ENCODE assay signal across 14 cellular contexts in the genomic region with DNA sequence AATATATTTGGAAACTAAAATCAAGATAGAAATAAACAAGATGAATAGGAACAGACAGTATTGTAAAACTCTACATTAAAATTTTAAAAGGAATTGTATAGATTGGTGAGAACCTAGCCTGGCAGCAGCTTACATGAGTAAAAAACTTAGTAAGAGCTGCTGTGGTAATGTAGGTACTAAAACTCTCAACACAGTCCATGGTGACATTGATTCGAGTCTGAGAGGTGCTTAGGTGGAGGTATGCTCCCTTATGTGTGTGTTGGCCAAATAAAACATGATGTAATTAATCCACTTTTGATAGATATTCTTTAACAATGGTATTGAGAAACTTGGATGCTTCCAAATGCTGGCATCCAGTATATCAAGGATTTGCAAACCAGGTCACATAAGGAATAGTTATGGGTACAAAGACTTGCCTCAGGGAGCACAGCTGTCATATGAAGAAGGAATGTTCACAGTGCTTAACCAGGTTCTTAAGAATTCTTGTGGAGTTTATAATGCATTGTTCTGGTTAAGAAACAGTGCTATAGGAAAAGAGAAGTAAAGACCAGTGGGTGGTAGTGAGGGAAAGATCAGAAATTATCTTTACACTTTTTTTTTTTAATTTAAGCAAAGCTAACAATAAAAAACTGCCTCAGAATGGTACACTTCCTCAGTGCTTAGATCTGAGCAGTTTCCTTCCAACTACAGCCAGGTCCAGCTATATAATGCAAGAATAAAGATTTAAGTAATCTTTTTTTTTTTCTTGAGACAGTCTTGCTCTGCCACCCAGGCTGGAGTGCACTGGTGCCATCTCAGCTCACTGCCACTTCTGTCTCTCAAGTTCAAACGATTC. TPM values are rescaled to one million over a fixed set of nuclear protein-coding genes. Genes with fewer than 3 reads are reported as not detected.
DNase-seq lines count a peak whose midpoint lies in the region; ATAC-seq, FAIRE-seq and TF ChIP-seq lines count a peak whose summit lies in the region.
"Had no signal": no experiment of that assay in that cellular context is flagged by ENCODE, and none has a peak within 500 bp of the region (broad histone marks: within the 10 kb centered on the region; RNA-seq: fewer than 3 reads in every experiment).

No MANE protein-coding gene starts in this region.

- H3K4me3 ChIP-seq in effector memory CD4-positive, alpha-beta T cell (ENCODE audit: insufficient read depth, low read depth, low read length, poor library complexity, severe bottlenecking), result no peak overlapping the region
- no peak overlapping the region for H3K4me3 ChIP-seq in right cardiac atrium (ENCODE audit: low read length)

- no peak for DNase-seq in activated CD4-positive, alpha-beta memory T cell treated with anti-CD3 and anti-CD28 coated beads for 36 hours
- no peak for DNase-seq in activated CD4-positive, alpha-beta memory T cell treated with anti-CD3 and anti-CD28 coated beads, Interleukin-2, amount 10 ng/mL, durations not matched to agents 7 days and 5 days
- DNase-seq in effector memory CD4-positive, alpha-beta T cell, result no peak
- no peak for DNase-seq in stimulated activated effector memory CD8-positive, alpha-beta T cell treated with anti-CD3 and anti-CD28 coated beads, Interleukin-12 subunit alpha, Interleukin-12 subunit beta, amount 100 ng/mL, for 72 hours (ENCODE audit: low spot score in 2 of 2)
- no peak for DNase-seq in H54 (ENCODE audit: insufficient read length, low spot score)
- DNase-seq in right cardiac atrium, result no peak
- DNase-seq: EL; NCI-H1694 treated with DMSO at 0.1 percent for 48 hours; stimulated activated CD4-positive, alpha-beta T cell treated with anti-CD3 and anti-CD28 coated beads, Interleukin-12 subunit alpha, Interleukin-12 subunit beta, amount 100 ng/mL, for 4 hours had no signal

- CTCF ChIA-PET in activated CD4-positive, alpha-beta memory T cell treated with anti-CD3 and anti-CD28 coated beads for 36 hours (lab: Charles Lee), result interaction anchor here (1.6 kb wide), 1 partner anchor 181 kb away, joined by 7 read pairs; the partner anchor contains the start of gene STAG1
- CTCF ChIA-PET in activated CD4-positive, alpha-beta memory T cell treated with anti-CD3 and anti-CD28 coated beads, Interleukin-2, amount 10 ng/mL, durations not matched to agents 7 days and 5 days (lab: Charles Lee), result no interaction called here

- peaks cover 52% of the 10 kb centered on the region for H3K4me1 Mint-ChIP-seq in activated CD4-positive, alpha-beta memory T cell treated with anti-CD3 and anti-CD28 coated beads for 36 hours (ENCODE audit: low read depth)
- H3K4me1 Mint-ChIP-seq in activated CD4-positive, alpha-beta memory T cell treated with anti-CD3 and anti-CD28 coated beads, Interleukin-2, amount 10 ng/mL, durations not matched to agents 7 days and 5 days, result peaks cover 46% of the 10 kb centered on the region
- peaks cover 54% of the 10 kb centered on the region for H3K4me1 Mint-ChIP-seq in stimulated activated effector memory CD8-positive, alpha-beta T cell treated with anti-CD3 and anti-CD28 coated beads, Interleukin-12 subunit alpha, Interleukin-12 subunit beta, amount 100 ng/mL, for 72 hours

- peaks cover 3% of the 10 kb centered on the region for H3K36me3 ChIP-seq in effector memory CD4-positive, alpha-beta T cell (ENCODE audit: control insufficient read depth, insufficient read depth, low read length)

- WGBS in right cardiac atrium, result 84% methylated on average over 2 of the region's 2 CpGs

- no peak for FAIRE-seq in H54 (lab: Jason Lieb, UNC)

- H3K27ac ChIP-seq in effector memory CD4-positive, alpha-beta T cell (ENCODE audit: insufficient read depth, low read length, poor library complexity, severe bottlenecking), result peak overlapping the region; percentile 7
- no peak overlapping the region for H3K27ac ChIP-seq in right cardiac atrium (ENCODE audit: low read length)

- H3K9me3 Mint-ChIP-seq in activated CD4-positive, alpha-beta memory T cell treated with anti-CD3 and anti-CD28 coated beads for 36 hours, result peaks cover 12% of the 10 kb centered on the region
- H3K9me3 Mint-ChIP-seq in activated CD4-positive, alpha-beta memory T cell treated with anti-CD3 and anti-CD28 coated beads, Interleukin-2, amount 10 ng/mL, durations not matched to agents 7 days and 5 days, result peaks cover 3% of the 10 kb centered on the region
- peaks cover 2% of the 10 kb centered on the region for H3K9me3 Mint-ChIP-seq in stimulated activated effector memory CD8-positive, alpha-beta T cell treated with anti-CD3 and anti-CD28 coated beads, Interleukin-12 subunit alpha, Interleukin-12 subunit beta, amount 100 ng/mL, for 72 hours

- peaks cover 35% of the 10 kb centered on the region for H3K36me3 Mint-ChIP-seq in activated CD4-positive, alpha-beta memory T cell treated with anti-CD3 and anti-CD28 coated beads for 36 hours
- H3K36me3 Mint-ChIP-seq in activated CD4-positive, alpha-beta memory T cell treated with anti-CD3 and anti-CD28 coated beads, Interleukin-2, amount 10 ng/mL, durations not matched to agents 7 days and 5 days (ENCODE audit: low read depth), result peaks cover 72% of the 10 kb centered on the region
- H3K36me3 Mint-ChIP-seq in stimulated activated effector memory CD8-positive, alpha-beta T cell treated with anti-CD3 and anti-CD28 coated beads, Interleukin-12 subunit alpha, Interleukin-12 subunit beta, amount 100 ng/mL, for 72 hours, result peaks cover 61% of the 10 kb centered on the region

- ATAC-seq in HG03045 (IDR thresholded peaks at IDR 0.05; ENCODE audit: unreplicated experiment) (peak; percentile 19), SK-N-SH treated with all-trans-retinoic acid at 6 μM for 48 hours (no peak), right cardiac atrium (no peak)
- ATAC-seq in stimulated activated effector memory CD8-positive, alpha-beta T cell treated with anti-CD3 and anti-CD28 coated beads, Interleukin-12 subunit alpha, Interleukin-12 subunit beta, amount 100 ng/mL, for 72 hours, result peak; percentile 62

- intact Hi-C loops in activated CD4-positive, alpha-beta memory T cell treated with anti-CD3 and anti-CD28 coated beads for 36 hours (cut with micrococcal nuclease), result no loop called here
- intact Hi-C loops in right cardiac atrium (cut with DNase I), result no loop called here

- POLR2A ChIA-PET in activated CD4-positive, alpha-beta memory T cell treated with anti-CD3 and anti-CD28 coated beads for 36 hours (lab: Charles Lee), result interaction anchor here (0.9 to 1.2 kb wide), 2 partner anchors 71 to 72 kb away, joined by 3 to 5 read pairs; partner anchors contain the start of gene NCK1
- POLR2A ChIA-PET in activated CD4-positive, alpha-beta memory T cell treated with anti-CD3 and anti-CD28 coated beads, Interleukin-2, amount 10 ng/mL, durations not matched to agents 7 days and 5 days (lab: Charles Lee), result interaction anchor here (0.7 to 0.9 kb wide), 2 partner anchors 20 to 71 kb away, joined by 3 to 4 read pairs; partner anchors contain the start of gene NCK1

- no peaks in the 10 kb centered on the region for H3K27me3 ChIP-seq in effector memory CD4-positive, alpha-beta T cell (replicated peaks; ENCODE audit: control insufficient read depth, insufficient read depth, low read length, poor library complexity, severe bottlenecking)
- H3K27me3 ChIP-seq in right cardiac atrium (ENCODE audit: control insufficient read depth, insufficient read depth), result no peaks in the 10 kb centered on the region
- H3K27me3 ChIP-seq: esophagus muscularis mucosa had no signal

- peak overlapping the region; percentile 74 for H3K27ac Mint-ChIP-seq in activated CD4-positive, alpha-beta memory T cell treated with anti-CD3 and anti-CD28 coated beads for 36 hours
- no peak overlapping the region for H3K27ac Mint-ChIP-seq in activated CD4-positive, alpha-beta memory T cell treated with anti-CD3 and anti-CD28 coated beads, Interleukin-2, amount 10 ng/mL, durations not matched to agents 7 days and 5 days
- H3K27ac Mint-ChIP-seq in stimulated activated effector memory CD8-positive, alpha-beta T cell treated with anti-CD3 and anti-CD28 coated beads, Interleukin-12 subunit alpha, Interleukin-12 subunit beta, amount 100 ng/mL, for 72 hours, result peak overlapping the region; percentile 57
- H3K27ac Mint-ChIP-seq: brain had no signal

- no peak overlapping the region for H3K4me3 Mint-ChIP-seq in activated CD4-positive, alpha-beta memory T cell treated with anti-CD3 and anti-CD28 coated beads for 36 hours
- H3K4me3 Mint-ChIP-seq in activated CD4-positive, alpha-beta memory T cell treated with anti-CD3 and anti-CD28 coated beads, Interleukin-2, amount 10 ng/mL, durations not matched to agents 7 days and 5 days, result no peak overlapping the region
- H3K4me3 Mint-ChIP-seq in stimulated activated effector memory CD8-positive, alpha-beta T cell treated with anti-CD3 and anti-CD28 coated beads, Interleukin-12 subunit alpha, Interleukin-12 subunit beta, amount 100 ng/mL, for 72 hours, result no peak overlapping the region
- H3K4me3 Mint-ChIP-seq: brain, neural crest cell had no signal

- H3K9me3 ChIP-seq in effector memory CD4-positive, alpha-beta T cell (ENCODE audit: control insufficient read depth, low read length), result no peaks in the 10 kb centered on the region
- no peaks in the 10 kb centered on the region for H3K9me3 ChIP-seq in right cardiac atrium (ENCODE audit: control insufficient read depth, low read length)
- H3K9me3 ChIP-seq: esophagus muscularis mucosa had no signal

- TF ChIP-seq POLR2A in H54 (IDR thresholded peaks at IDR 0.05; ENCODE audit: low read depth, low read length), result no peak

- peaks cover 9% of the 10 kb centered on the region for H3K4me1 ChIP-seq in effector memory CD4-positive, alpha-beta T cell (ENCODE audit: control insufficient read depth, insufficient read depth, low read length, poor library complexity, severe bottlenecking)
- peaks cover 1% of the 10 kb centered on the region for H3K4me1 ChIP-seq in right cardiac atrium (ENCODE audit: control insufficient read depth, insufficient read depth, low read length)

- no peaks in the 10 kb centered on the region for H3K27me3 Mint-ChIP-seq in activated CD4-positive, alpha-beta memory T cell treated with anti-CD3 and anti-CD28 coated beads for 36 hours
- no peaks in the 10 kb centered on the region for H3K27me3 Mint-ChIP-seq in activated CD4-positive, alpha-beta memory T cell treated with anti-CD3 and anti-CD28 coated beads, Interleukin-2, amount 10 ng/mL, durations not matched to agents 7 days and 5 days
- H3K27me3 Mint-ChIP-seq: brain had no signal

RNA-seq across cellular contexts. Expression of gene IL20RB, which starts 24.6 kb away (rescaled TPM):
- under 1 TPM; 0.80 to 0.97 TPM for total RNA-seq in activated CD4-positive, alpha-beta memory T cell treated with anti-CD3 and anti-CD28 coated beads for 36 hours
- 1 to 10 TPM; 1.4 to 1.6 TPM for total RNA-seq in activated CD4-positive, alpha-beta memory T cell treated with anti-CD3 and anti-CD28 coated beads, Interleukin-2, amount 10 ng/mL, durations not matched to agents 7 days and 5 days
- 1 to 10 TPM in 1 of 4 donors, under 1 TPM in 3; 0.40 to 1.0 (median 0.65) TPM for total RNA-seq in right cardiac atrium
- 0.57 TPM for polyA plus RNA-seq in right cardiac atrium

Comparison
In these comparisons a context has a peak if more than half of its experiments do, and no peak if none do; other contexts are left out.
1. ATAC-seq: peak in HG03045 (single experiment) and stimulated activated effector memory CD8-positive, alpha-beta T cell treated with anti-CD3 and anti-CD28 coated beads, Interleukin-12 subunit alpha, Interleukin-12 subunit beta, amount 100 ng/mL, for 72 hours (single experiment); none in SK-N-SH treated with all-trans-retinoic acid at 6 μM for 48 hours (single experiment) and right cardiac atrium (0 of 2).